9 cellular contexts compared by ENCODE assay signal in genomic region chr3:28317438-28318022, GRCh38. TPM values are rescaled to one million over a fixed set of nuclear protein-coding genes. Genes with fewer than 3 reads are reported as not detected.
DNase-seq lines count a peak whose midpoint lies in the region; ATAC-seq, FAIRE-seq and TF ChIP-seq lines count a peak whose summit lies in the region.
"Had no signal": no experiment of that assay in that cellular context is flagged by ENCODE, and none has a peak within 500 bp of the region (broad histone marks: within the 10 kb centered on the region; RNA-seq: fewer than 3 reads in every experiment).

No MANE protein-coding gene starts in this region.

- H3K27me3 ChIP-seq in OCI-LY1 (ENCODE audit: insufficient read depth, low read length) (no peaks in the 10 kb centered on the region), brain microvascular endothelial cell (replicated peaks) (no peaks in the 10 kb centered on the region), HepG2 (ENCODE audit: control insufficient read depth in 1 of 2, insufficient read depth in 2 of 2, low read length in 2 of 2) (no peaks in the 10 kb centered on the region)

- TF ChIP-seq CTCF in OCI-LY1 (IDR thresholded peaks at IDR 0.05; ENCODE audit: low read length) (peak; percentile 64), brain microvascular endothelial cell (IDR thresholded peaks at IDR 0.05; ENCODE audit: low read depth, low read length, missing control alignments) (peak; percentile 74), HepG2 (CRISPR knock-in tag; IDR thresholded peaks at IDR 0.05) (peak; percentile 66)

- H3K4me1 ChIP-seq in OCI-LY1 (ENCODE audit: insufficient read depth, low read length, severe bottlenecking) (no peaks in the 10 kb centered on the region), HepG2 (ENCODE audit: insufficient read depth, low read length) (peaks cover 33% of the 10 kb centered on the region)

- TF ChIP-seq POLR2A in HepG2 (IDR thresholded peaks at IDR 0.05; ENCODE audit: insufficient read depth in 1 of 2, low read depth in 2 of 2, low read length in 2 of 2), result no peak

- WGBS in HepG2 (ENCODE audit: low lambda C conversion rate), result 29% methylated on average over 2 of the region's 2 CpGs

- intact Hi-C loops in HepG2 (cut with micrococcal nuclease; ENCODE audit: unreplicated experiment), result loop anchor here (1.0 kb wide), 1 partner anchor 11 kb away; no protein-coding TSS in a partner anchor

- no TSS peak for BruUV-seq in HepG2 (replicated peaks; lab: Mats Ljungman, UMichigan)

- H3K27ac ChIP-seq in OCI-LY1 (ENCODE audit: low read depth, low read length, poor library complexity, severe bottlenecking) (no peak overlapping the region), brain microvascular endothelial cell (no peak overlapping the region), HepG2 (ENCODE audit: extremely low read length, insufficient read depth, low read length) (no peak overlapping the region)
- H3K27ac ChIP-seq: epithelial cell of prostate had no signal

- H2AFZ ChIP-seq in OCI-LY1 (ENCODE audit: low read length) (no peak overlapping the region), HepG2 (ENCODE audit: low read length) (no peak overlapping the region)

- no peaks in the 10 kb centered on the region for H3K79me2 ChIP-seq in OCI-LY1 (ENCODE audit: insufficient read depth, low read length)
- H3K79me2 ChIP-seq in HepG2 (ENCODE audit: insufficient read depth, low read length), result no peaks in the 10 kb centered on the region

- H4K20me1 ChIP-seq in OCI-LY1 (ENCODE audit: insufficient read depth, low read length) (no peaks in the 10 kb centered on the region), HepG2 (ENCODE audit: insufficient read depth, low read length) (no peaks in the 10 kb centered on the region)

- H3K9me3 ChIP-seq in OCI-LY1 (ENCODE audit: low read length) (no peaks in the 10 kb centered on the region), HepG2 (ENCODE audit: low read length) (no peaks in the 10 kb centered on the region)

- POLR2A ChIA-PET in HepG2 (lab: Yijun Ruan, JAX), result interaction anchor here (1.0 kb wide), 1 partner anchor 31 kb away, joined by 3 read pairs; no protein-coding TSS in a partner anchor

- TF ChIP-seq RAD21 in HepG2 (CRISPR knock-in tag; IDR thresholded peaks at IDR 0.05), result no peak

- in situ Hi-C loops in brain microvascular endothelial cell (cut with HindIII; ENCODE audit: low pct_ligation_motif_present, low sequenced_read_pairs), result no loop called here
- in situ Hi-C loops in HepG2 (cut with HindIII; ENCODE audit: extremely low pct_ligation_motif_present, low pct_unique_long_range_greater_than_20kb), result no loop called here

- ATAC-seq in GM19395 (IDR thresholded peaks at IDR 0.05; ENCODE audit: unreplicated experiment) (peak; percentile 91), HG03280 (IDR thresholded peaks at IDR 0.05; ENCODE audit: unreplicated experiment) (peak; percentile 96), HepG2 (peak; percentile 84)

- TF ChIP-seq EP300 in HepG2 (IDR thresholded peaks at IDR 0.05; ENCODE audit: low read depth in 2 of 2, low read length in 2 of 2) (no peak), HepG2 (CRISPR knock-in tag; IDR thresholded peaks at IDR 0.05; ENCODE audit: borderline replicate concordance) (no peak)

- H3K9ac ChIP-seq in OCI-LY1 (ENCODE audit: low read length), result no peak overlapping the region
- no peak overlapping the region for H3K9ac ChIP-seq in HepG2 (ENCODE audit: insufficient read depth, low read depth, low read length)

- H3K36me3 ChIP-seq in OCI-LY1 (ENCODE audit: insufficient read depth, low read length), result peaks cover 9% of the 10 kb centered on the region; the same call in 1 of the 2 replicates
- H3K36me3 ChIP-seq in brain microvascular endothelial cell (replicated peaks), result no peaks in the 10 kb centered on the region
- H3K36me3 ChIP-seq in HepG2 (replicated peaks in 1 of 2; ENCODE audit: control insufficient read depth in 1 of 2, insufficient read depth in 2 of 2, low read length in 2 of 2), result no peaks in the 10 kb centered on the region; a peak in 2 of 5 replicates

- no peaks in the 10 kb centered on the region for H3K9me2 ChIP-seq in OCI-LY1 (ENCODE audit: low read depth, low read length)

- no peaks in the 10 kb centered on the region for H3F3A ChIP-seq in OCI-LY1 (ENCODE audit: insufficient read depth, low read length)

- no peak overlapping the region for H3K4me3 ChIP-seq in OCI-LY1 (ENCODE audit: low read depth, low read length, poor library complexity, severe bottlenecking)
- H3K4me3 ChIP-seq in brain microvascular endothelial cell (ENCODE audit: low read depth, low read length), result no peak overlapping the region
- no peak overlapping the region for H3K4me3 ChIP-seq in HepG2 (replicated peaks in 1 of 3; ENCODE audit: insufficient read depth in 1 of 3, low read depth in 2 of 3, low read length in 3 of 3)

- no peak for FAIRE-seq in HepG2 (lab: Jason Lieb, UNC)

- CTCF ChIA-PET in HepG2 (lab: Yijun Ruan, JAX; ENCODE audit: low intra/inter-chr PET ratio, low total read pairs), result interaction anchor here (1.8 kb wide), 1 partner anchor 11 kb away, joined by 7 read pairs; no protein-coding TSS in a partner anchor

- DNase-seq in NCI-H2196 (lab: John Stamatoyannopoulos, UW; ENCODE audit: unreplicated experiment) (peak; percentile 17), NCI-H2196 treated with DMSO at 0.1 percent for 48 hours (lab: John Stamatoyannopoulos, UW; ENCODE audit: unreplicated experiment) (no peak), brain microvascular endothelial cell (peak; percentile 38), HepG2 (ENCODE audit: low spot score) (peak; percentile 57), putamen (ENCODE audit: low spot score) (no peak)

- H3K4me2 ChIP-seq in OCI-LY1 (ENCODE audit: low read length) (no peak overlapping the region), HepG2 (ENCODE audit: low read depth, low read length) (no peak overlapping the region)

TF ChIP-seq in HepG2, 621 proteins besides CTCF, POLR2A, EP300 and RAD21 (continues in another document):
- TF ChIP-seq ZFP41 (CRISPR knock-in tag; IDR thresholded peaks at IDR 0.05; ENCODE audit: borderline replicate concordance) (no peak), STAG1 (CRISPR knock-in tag; IDR thresholded peaks at IDR 0.05) (peak; percentile 37), DPF2 (CRISPR knock-in tag; IDR thresholded peaks at IDR 0.05; ENCODE audit: borderline replicate concordance, low read depth) (no peak), SMC3 (IDR thresholded peaks at IDR 0.05; ENCODE audit: low read length) (peak; percentile 27; the same call in 1 of the 2 replicates), EZH2 (conservative IDR thresholded peaks at IDR 0.05; ENCODE audit: low read depth, low read length) (no peak), ZNF775 (CRISPR knock-in tag; IDR thresholded peaks at IDR 0.05; ENCODE audit: borderline replicate concordance) (no peak)

RNA-seq across cellular contexts. Expression of gene ZCWPW2, which starts 31.0 kb away (rescaled TPM):
- total RNA-seq in HepG2 (2016; rRNA removed; fragmentation: Illumina TruSeq; extraction: Trizol), result 0.46 and 0.53 TPM in 2 replicates
- 0.18 and 0.30 TPM in 2 replicates for total RNA-seq in HepG2 (2016; cell fraction: cytosol; rRNA removed; fragmentation: Illumina TruSeq; extraction: Trizol; ENCODE audit: low read depth)
- total RNA-seq in HepG2 (2016; cell fraction: insoluble cytoplasmic fraction; rRNA removed; fragmentation: Illumina TruSeq; extraction: Trizol), result 0.35 and 0.40 TPM in 2 replicates
- total RNA-seq in HepG2 (2016; cell fraction: membrane; rRNA removed; fragmentation: Illumina TruSeq; extraction: Trizol), result 0.15 TPM in 1 of 2 replicates, not detected in the other
- 0.22 and 0.72 TPM in 2 replicates for total RNA-seq in HepG2 (2016; cell fraction: nucleus; rRNA removed; fragmentation: Illumina TruSeq; extraction: Trizol)
- polyA plus RNA-seq in HepG2 (2011; rRNA removed), result 0.14 and 0.17 TPM in 2 replicates
- polyA plus RNA-seq in HepG2 (2011; cell fraction: cytosol; rRNA removed), result 0.14 TPM in 1 of 2 replicates, not detected in the other
- 0.19 TPM in 1 of 2 replicates, not detected in the other for polyA plus RNA-seq in HepG2 (2011; cell fraction: nucleus; rRNA removed)
- polyA plus RNA-seq in HepG2 (2012), result 0.25 and 0.43 TPM in 2 replicates
- 0.19 TPM in 1 of 2 replicates, not detected in the other for polyA plus RNA-seq in HepG2 (2016; cell fraction: cytosol; fragmentation: Illumina TruSeq; extraction: Trizol; ENCODE audit: low read depth)
- 0.25 and 0.34 TPM in 2 replicates for polyA plus RNA-seq in HepG2 (2016; cell fraction: insoluble cytoplasmic fraction; fragmentation: Illumina TruSeq; extraction: Trizol; ENCODE audit: low read depth)
- 0.27 TPM in 1 of 2 replicates, not detected in the other for polyA plus RNA-seq in HepG2 (2016; cell fraction: membrane; fragmentation: Illumina TruSeq; extraction: Trizol; ENCODE audit: low read depth)
- polyA plus RNA-seq in HepG2 (2016; cell fraction: nucleus; fragmentation: Illumina TruSeq; extraction: Trizol; ENCODE audit: insufficient read depth, low read depth), result not detected in 2 replicates
- 0.34 TPM in 1 of 2 replicates, not detected in the other for polyA minus RNA-seq in HepG2 (2011; rRNA and poly(A)+ RNA removed; ENCODE audit: low replicate concordance)
- polyA minus RNA-seq in HepG2 (2011; cell fraction: cytosol; rRNA and poly(A)+ RNA removed), result not detected in 2 replicates
- 1.1 TPM in 1 of 2 replicates, not detected in the other for polyA minus RNA-seq in HepG2 (2011; cell fraction: nucleus; rRNA and poly(A)+ RNA removed)

RNA-seq across cellular contexts. Expression of gene AZI2, which starts 31.1 kb away (rescaled TPM):
- 43.7 and 48.4 TPM in 2 replicates for total RNA-seq in HepG2 (2016; rRNA removed; fragmentation: Illumina TruSeq; extraction: Trizol)
- 20.5 and 21.3 TPM in 2 replicates for total RNA-seq in HepG2 (2016; cell fraction: cytosol; rRNA removed; fragmentation: Illumina TruSeq; extraction: Trizol; ENCODE audit: low read depth)
- total RNA-seq in HepG2 (2016; cell fraction: insoluble cytoplasmic fraction; rRNA removed; fragmentation: Illumina TruSeq; extraction: Trizol), result 44.0 and 46.7 TPM in 2 replicates
- 52.1 and 54.6 TPM in 2 replicates for total RNA-seq in HepG2 (2016; cell fraction: membrane; rRNA removed; fragmentation: Illumina TruSeq; extraction: Trizol)
- 36.4 and 39.6 TPM in 2 replicates for total RNA-seq in HepG2 (2016; cell fraction: nucleus; rRNA removed; fragmentation: Illumina TruSeq; extraction: Trizol)
- 38.2 and 49.8 TPM in 2 replicates for polyA plus RNA-seq in HepG2 (2011; rRNA removed)
- polyA plus RNA-seq in HepG2 (2011; cell fraction: cytosol; rRNA removed), result 22.8 and 24.7 TPM in 2 replicates
- polyA plus RNA-seq in HepG2 (2011; cell fraction: nucleus; rRNA removed), result 38.0 and 42.2 TPM in 2 replicates
- 45.5 and 51.6 TPM in 2 replicates for polyA plus RNA-seq in HepG2 (2012)
- polyA plus RNA-seq in HepG2 (2016; cell fraction: cytosol; fragmentation: Illumina TruSeq; extraction: Trizol; ENCODE audit: low read depth), result 23.5 and 30.9 TPM in 2 replicates
- polyA plus RNA-seq in HepG2 (2016; cell fraction: insoluble cytoplasmic fraction; fragmentation: Illumina TruSeq; extraction: Trizol; ENCODE audit: low read depth), result 59.9 and 65.2 TPM in 2 replicates
- 52.0 and 57.2 TPM in 2 replicates for polyA plus RNA-seq in HepG2 (2016; cell fraction: membrane; fragmentation: Illumina TruSeq; extraction: Trizol; ENCODE audit: low read depth)
- polyA plus RNA-seq in HepG2 (2016; cell fraction: nucleus; fragmentation: Illumina TruSeq; extraction: Trizol; ENCODE audit: insufficient read depth, low read depth), result 46.5 and 51.3 TPM in 2 replicates
- 9.4 and 12.6 TPM in 2 replicates for polyA minus RNA-seq in HepG2 (2011; rRNA and poly(A)+ RNA removed; ENCODE audit: low replicate concordance)
- polyA minus RNA-seq in HepG2 (2011; cell fraction: cytosol; rRNA and poly(A)+ RNA removed), result 26.1 and 30.8 TPM in 2 replicates
- 90.8 and 117 TPM in 2 replicates for polyA minus RNA-seq in HepG2 (2011; cell fraction: nucleus; rRNA and poly(A)+ RNA removed)

Comparison
In these comparisons a context has a peak if more than half of its experiments do, and no peak if none do; other contexts are left out.
1. DNase-seq: peak in NCI-H2196 (single experiment), brain microvascular endothelial cell (single experiment) and HepG2 (single experiment); none in NCI-H2196 treated with DMSO at 0.1 percent for 48 hours (single experiment) and putamen (single experiment).
2. Peak in every context shown above with its lines, with median percentiles within 50 percentile points of each other: ATAC-seq and CTCF ChIP-seq.